ENCODE assay signal across 7 cellular contexts in genomic region chr4:10015140-10015753, GRCh38. TPM values are rescaled to one million over a fixed set of nuclear protein-coding genes. Genes with fewer than 3 reads are reported as not detected.
DNase-seq lines count a peak whose midpoint lies in the region; ATAC-seq and TF ChIP-seq lines count a peak whose summit lies in the region.

No MANE protein-coding gene starts in this region.

- no peak overlapping the region for H3K4me3 ChIP-seq in cardiac fibroblast (replicated peaks in 1 of 2; ENCODE audit: low read depth in 2 of 2, low read length in 2 of 2)

- TF ChIP-seq CTCF in cardiac fibroblast (IDR thresholded peaks at IDR 0.05; ENCODE audit: low read depth, low read length): peak; percentile 74

- no peak for ATAC-seq in HG03378 (IDR thresholded peaks at IDR 0.05; ENCODE audit: unreplicated experiment)

- DNase-seq in Daoy (ENCODE audit: low read depth) (peak; percentile 67), H4 (ENCODE audit: low spot score) (peak; percentile 63), NCI-H510A treated with DMSO at 0.1 percent for 48 hours (lab: John Stamatoyannopoulos, UW) (peak; percentile 45), cardiac fibroblast (ENCODE audit: low read depth in 2 of 2) (peak; percentile 76 to 79), myocyte (ENCODE audit: low read depth) (peak; percentile 36), cerebellar nuclear complex (lab: John Stamatoyannopoulos, UW) (no peak)

RNA-seq across cellular contexts. Expression of gene SLC2A9, which starts 6.0 kb away (rescaled TPM):
- 1.2 TPM in 1 of 2 replicates, not detected in the other for total RNA-seq in Daoy (2014; rRNA removed; shearing (Covaris generic))
- 0.35 TPM in 1 of 2 replicates, not detected in the other for total RNA-seq in H4 (2014; rRNA removed; shearing (Covaris generic))
- total RNA-seq in myocyte: 0.68 and 0.72 TPM in 2 replicates
- 0.39 TPM for polyA plus RNA-seq in myocyte (2012)

Comparison
In these comparisons a context has a peak if more than half of its experiments do, and no peak if none do; other contexts are left out.
1. DNase-seq: peak in Daoy (single experiment), H4 (single experiment), NCI-H510A treated with DMSO at 0.1 percent for 48 hours (single experiment), cardiac fibroblast (2 of 2) and myocyte (single experiment); none in cerebellar nuclear complex (0 of 2).